33 cellular contexts compared by ENCODE assay signal in the genomic region with DNA sequence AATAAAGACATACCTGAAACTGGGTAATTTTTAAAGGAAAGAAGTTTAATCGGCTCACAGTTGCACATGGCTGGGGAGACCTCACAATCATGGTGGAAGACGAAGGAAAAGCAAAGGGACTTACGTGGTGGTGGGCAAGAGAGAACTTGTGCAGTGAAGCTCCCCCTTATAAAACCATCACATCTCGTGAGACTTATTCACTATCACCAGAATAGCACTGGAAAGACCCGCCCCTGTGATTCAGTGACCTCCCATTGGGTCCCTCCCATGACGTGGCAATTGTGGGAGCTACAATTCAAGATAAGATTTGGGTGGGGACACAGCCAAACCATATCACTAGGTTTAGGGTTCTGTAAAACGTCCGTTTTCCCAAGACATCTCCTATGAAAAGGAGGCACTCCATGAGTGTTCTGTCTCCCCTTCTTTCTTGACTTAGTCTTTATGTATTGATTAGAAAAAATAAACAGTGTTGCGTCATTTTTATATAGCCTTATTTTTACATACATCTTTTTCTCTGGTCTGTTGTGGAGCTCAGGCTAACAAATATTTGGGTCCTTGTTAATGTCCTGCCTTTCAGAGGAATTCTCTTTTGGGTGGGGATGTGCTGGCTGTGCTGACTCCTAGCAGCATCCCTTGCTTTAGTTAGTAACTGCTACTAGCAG.
"Had no signal": no experiment of that assay in that cellular context is flagged by ENCODE, and none has a peak within 500 bp of the region (broad histone marks: within the 10 kb centered on the region; RNA-seq: fewer than 3 reads in every experiment).

No MANE protein-coding gene starts in this region.

- H3K27me3 ChIP-seq: cardiac muscle cell had no signal

- DNase-seq: activated CD4-positive, alpha-beta T cell treated with anti-CD3 and anti-CD28 coated beads, Interleukin-2, amount 10 ng/mL, durations not matched to agents 24 days and 14 days; activated CD4-positive, alpha-beta T cell treated with anti-CD3 and anti-CD28 coated beads, Interleukin-2, amount 50 U/mL, for 4 hours; activated CD8-positive, alpha-beta T cell treated with anti-CD3 and anti-CD28 coated beads for 36 hours; activated effector memory CD4-positive, alpha-beta T cell treated with anti-CD3 and anti-CD28 coated beads, Interleukin-2, amount 50 U/mL, for 16 hours; activated naive CD4-positive, alpha-beta T cell; activated naive CD4-positive, alpha-beta T cell treated with anti-CD3 and anti-CD28 coated beads, Interleukin-2, amount 50 U/mL, for 16 hours; activated naive CD8-positive, alpha-beta T cell treated with anti-CD3 and anti-CD28 coated beads for 36 hours; activated T-cell treated with anti-CD3 and anti-CD28 coated beads, Interleukin-2, amount 50 U/mL, for 1 hour; activated T-cell treated with anti-CD3 and anti-CD28 coated beads, Interleukin-2, amount 50 U/mL, for 72 hours; amniotic stem cell; aorta; MM.1S; NCI-H1105 treated with DMSO at 0.1 percent for 48 hours; NCI-H1436; NCI-H1694; NCI-H1930; NCI-H2081 treated with DMSO at 0.1 percent for 48 hours; NCI-H226; NCI-H446 treated with DMSO at 0.1 percent for 48 hours; NCI-H524; NK-92 treated with Interleukin-12 subunit alpha and Interleukin-12 subunit beta, amount 100 ng/mL, for 24 hours; PC-9; SIG-M5; T-cell; T-helper 17 cell; WERI-Rb-1 had no signal

- ATAC-seq: activated CD8-positive, alpha-beta T cell treated with anti-CD3 and anti-CD28 coated beads for 36 hours; activated T-cell treated with anti-CD3 and anti-CD28 coated beads, Interleukin-2, amount 50 U/mL, for 72 hours; activated T-helper 17 cell treated with anti-CD3 and anti-CD28 coated beads, Interleukin-2, amount 50 U/mL, for 72 hours; Right ventricle myocardium inferior; SK-N-SH treated with all-trans-retinoic acid at 6 μM for 48 hours; T-cell; T-helper 17 cell had no signal

- H3K4me3 Mint-ChIP-seq: activated CD4-positive, alpha-beta T cell treated with anti-CD3 and anti-CD28 coated beads, Interleukin-2, amount 10 ng/mL, durations not matched to agents 24 days and 14 days; activated CD8-positive, alpha-beta T cell treated with anti-CD3 and anti-CD28 coated beads for 36 hours; activated naive CD8-positive, alpha-beta T cell treated with anti-CD3 and anti-CD28 coated beads for 36 hours; activated T-cell treated with anti-CD3 and anti-CD28 coated beads, Interleukin-2, amount 50 U/mL, for 72 hours; activated T-helper 17 cell treated with anti-CD3 and anti-CD28 coated beads, Interleukin-2, amount 50 U/mL, for 72 hours; central memory CD8-positive, alpha-beta T cell; T-cell had no signal

- H3K27me3 Mint-ChIP-seq: activated CD4-positive, alpha-beta T cell treated with anti-CD3 and anti-CD28 coated beads, Interleukin-2, amount 10 ng/mL, durations not matched to agents 24 days and 14 days; activated CD8-positive, alpha-beta T cell treated with anti-CD3 and anti-CD28 coated beads for 36 hours; activated naive CD8-positive, alpha-beta T cell treated with anti-CD3 and anti-CD28 coated beads for 36 hours; activated T-helper 17 cell treated with anti-CD3 and anti-CD28 coated beads, Interleukin-2, amount 50 U/mL, for 72 hours; central memory CD8-positive, alpha-beta T cell; T-cell; T-helper 17 cell had no signal

- H3K27ac ChIP-seq: cardiac muscle cell, KMS-11, PC-9, RWPE1, WERI-Rb-1 had no signal

- H3K27ac Mint-ChIP-seq: activated CD4-positive, alpha-beta T cell treated with anti-CD3 and anti-CD28 coated beads, Interleukin-2, amount 10 ng/mL, durations not matched to agents 24 days and 14 days; activated CD8-positive, alpha-beta T cell treated with anti-CD3 and anti-CD28 coated beads for 36 hours; activated naive CD8-positive, alpha-beta T cell treated with anti-CD3 and anti-CD28 coated beads for 36 hours; activated T-cell treated with anti-CD3 and anti-CD28 coated beads, Interleukin-2, amount 50 U/mL, for 72 hours; activated T-helper 17 cell treated with anti-CD3 and anti-CD28 coated beads, Interleukin-2, amount 50 U/mL, for 72 hours; T-cell; T-helper 17 cell had no signal

- H3K9me3 Mint-ChIP-seq: activated T-helper 17 cell treated with anti-CD3 and anti-CD28 coated beads, Interleukin-2, amount 50 U/mL, for 72 hours; central memory CD8-positive, alpha-beta T cell had no signal
